10 cellular contexts compared by ENCODE assay signal in genomic region chr2:208511016-208511415, GRCh38.
A peak's percentile ranks its signal among the peaks of the same experiment; 100 is the strongest.
DNase-seq lines count a peak whose midpoint lies in the region; TF ChIP-seq lines count a peak whose summit lies in the region.
"Had no signal": no experiment of that assay in that cellular context is flagged by ENCODE, and none has a peak within 500 bp of the region (broad histone marks: within the 10 kb centered on the region; RNA-seq: fewer than 3 reads in every experiment).

No MANE protein-coding gene starts in this region.

- TF ChIP-seq CTCF in nephron progenitor cell (IDR thresholded peaks at IDR 0.05) = no peak

- peaks cover 2% of the 10 kb centered on the region for H3K27me3 Mint-ChIP-seq in nephron progenitor cell (ENCODE audit: low read depth, poor library complexity)

- peaks cover 5% of the 10 kb centered on the region for H3K4me1 Mint-ChIP-seq in nephron progenitor cell
- H3K4me1 Mint-ChIP-seq: B cell had no signal

- H3K9me3 Mint-ChIP-seq in nephron progenitor cell = peaks cover 35% of the 10 kb centered on the region

- H3K27ac Mint-ChIP-seq in nephron progenitor cell = peak overlapping the region; percentile 66
- H3K27ac Mint-ChIP-seq: B cell; CD8-positive, alpha-beta T cell had no signal

- DNase-seq in NCI-H524 (lab: John Stamatoyannopoulos, UW) = peak; percentile 11 to 56
- no peak for DNase-seq in NCI-H524 treated with DMSO at 0.1 percent for 48 hours (lab: John Stamatoyannopoulos, UW)
- DNase-seq in NCI-H69 (lab: John Stamatoyannopoulos, UW) = peak; percentile 74
- DNase-seq in nephron progenitor cell = no peak
- DNase-seq in effector CD8-positive, alpha-beta T cell (lab: John Stamatoyannopoulos, UW) = no peak
- no peak for DNase-seq in occipital lobe (lab: John Stamatoyannopoulos, UW)
- DNase-seq: Calu3; CD8-positive, alpha-beta T cell; GM23248 had no signal

- H3K4me3 Mint-ChIP-seq in nephron progenitor cell = no peak overlapping the region
- H3K4me3 Mint-ChIP-seq: B cell; CD8-positive, alpha-beta T cell had no signal

- no peaks in the 10 kb centered on the region for H3K36me3 Mint-ChIP-seq in nephron progenitor cell (ENCODE audit: low read depth)
- H3K36me3 Mint-ChIP-seq: CD8-positive, alpha-beta T cell had no signal

Comparison
In these comparisons a context has a peak if more than half of its experiments do, and no peak if none do; other contexts are left out.
1. DNase-seq: peak in NCI-H524 (2 of 2) and NCI-H69 (single experiment); none in NCI-H524 treated with DMSO at 0.1 percent for 48 hours (single experiment), nephron progenitor cell (single experiment), effector CD8-positive, alpha-beta T cell (single experiment) and occipital lobe (single experiment).